In genomic region chr12:131775904-131776889, GRCh38 we compare ENCODE assay signal across 10 cellular contexts. TPM values are rescaled to one million over a fixed set of nuclear protein-coding genes. Genes with fewer than 3 reads are reported as not detected.
DNase-seq lines count a peak whose midpoint lies in the region; ATAC-seq and TF ChIP-seq lines count a peak whose summit lies in the region.
"Had no signal": no experiment of that assay in that cellular context is flagged by ENCODE, and none has a peak within 500 bp of the region (broad histone marks: within the 10 kb centered on the region; RNA-seq: fewer than 3 reads in every experiment).

No MANE protein-coding gene starts in this region.

- POLR2A ChIA-PET in CD4-positive, alpha-beta T cell (lab: Charles Lee) = interaction anchor here (0.6 kb wide), 1 partner anchor 9 kb away, joined by 4 read pairs; no protein-coding TSS in a partner anchor

- H3K4me3 Mint-ChIP-seq in CD4-positive, alpha-beta T cell = no peak overlapping the region
- H3K4me3 Mint-ChIP-seq: CD8-positive, alpha-beta memory T cell; T-helper 1 cell treated with Interleukin-12 subunit alpha and Interleukin-12 subunit beta and Interleukin-4 antibody, amounts not matched to agents 30 μg/mL and 1 μg/mL, for 36 hours had no signal

- CTCF ChIA-PET in CD4-positive, alpha-beta T cell (lab: Charles Lee) = interaction anchor here (1.1 kb wide), 1 partner anchor 174 kb away, joined by 3 read pairs; the partner anchor contains the start of gene EP400

- intact Hi-C loops in CD4-positive, alpha-beta T cell (cut with DNase I, micrococcal nuclease) = no loop called here
- intact Hi-C loops in dorsolateral prefrontal cortex (cut with DNase I) = no loop called here

- DNase-seq in CD4-positive, alpha-beta T cell = no peak
- DNase-seq in dorsolateral prefrontal cortex (peak in 1 of 10 donors; percentile 23), cerebellar cortex (ENCODE audit: low spot score) (no peak), UCSD-AML1 (lab: John Stamatoyannopoulos, UW; ENCODE audit: unreplicated experiment) (no peak), nucleus accumbens (lab: John Stamatoyannopoulos, UW) (no peak)
- DNase-seq: CD8-positive, alpha-beta memory T cell had no signal

- no peaks in the 10 kb centered on the region for H3K27me3 ChIP-seq in CD4-positive, alpha-beta T cell (ENCODE audit: control insufficient read depth, insufficient read depth, low read length)
- no peaks in the 10 kb centered on the region for H3K27me3 ChIP-seq in dorsolateral prefrontal cortex

- H3K27ac Mint-ChIP-seq in CD4-positive, alpha-beta T cell = peak overlapping the region; percentile 45
- H3K27ac Mint-ChIP-seq: T-helper 1 cell treated with Interleukin-12 subunit alpha and Interleukin-12 subunit beta and Interleukin-4 antibody, amounts not matched to agents 30 μg/mL and 1 μg/mL, for 36 hours had no signal

- no peak overlapping the region for H3K4me3 ChIP-seq in dorsolateral prefrontal cortex

- no peaks in the 10 kb centered on the region for H3K27me3 Mint-ChIP-seq in CD4-positive, alpha-beta T cell
- H3K27me3 Mint-ChIP-seq: CD8-positive, alpha-beta memory T cell had no signal

- H3K9me3 ChIP-seq in CD4-positive, alpha-beta T cell (ENCODE audit: control insufficient read depth, low read length) = no peaks in the 10 kb centered on the region

- H3K27ac ChIP-seq in CD4-positive, alpha-beta T cell (ENCODE audit: low read depth, low read length) = no peak overlapping the region
- peak overlapping the region in 31 of 59 donors; percentile 1 to 68 (median 36) for H3K27ac ChIP-seq in dorsolateral prefrontal cortex

- TF ChIP-seq CTCF in CD4-positive, alpha-beta T cell (IDR thresholded peaks at IDR 0.05) = no peak
- TF ChIP-seq CTCF in dorsolateral prefrontal cortex (IDR thresholded peaks at IDR 0.05 in 54 of 56, conservative IDR thresholded peaks at IDR 0.05 in 2 of 56; ENCODE audit: low read depth in 1 of 56, partially characterized antibody in 56 of 56) = no peak

- peaks cover 40% of the 10 kb centered on the region for H3K4me1 Mint-ChIP-seq in CD4-positive, alpha-beta T cell (ENCODE audit: low read depth)

- TF ChIP-seq POLR2A in GM19193 (IDR thresholded peaks at IDR 0.05; ENCODE audit: extremely low read depth, insufficient read depth, insufficient read length) = peak; percentile 18

- peak; percentile 51 for ATAC-seq in CD4-positive, alpha-beta T cell (ENCODE audit: poor library complexity)
- ATAC-seq in HG03442 (IDR thresholded peaks at IDR 0.05; ENCODE audit: unreplicated experiment) (peak; percentile 39), HG03045 (IDR thresholded peaks at IDR 0.05; ENCODE audit: unreplicated experiment) (no peak)

- peaks cover 89% of the 10 kb centered on the region for H3K36me3 Mint-ChIP-seq in CD4-positive, alpha-beta T cell (ENCODE audit: low read depth)

- H3K9me3 Mint-ChIP-seq in CD4-positive, alpha-beta T cell = no peaks in the 10 kb centered on the region
- H3K9me3 Mint-ChIP-seq: CD8-positive, alpha-beta memory T cell; T-helper 1 cell treated with Interleukin-12 subunit alpha and Interleukin-12 subunit beta and Interleukin-4 antibody, amounts not matched to agents 30 μg/mL and 1 μg/mL, for 36 hours had no signal

RNA-seq across cellular contexts. Expression of gene MMP17, which starts 52.0 kb away (rescaled TPM):
- total RNA-seq in CD4-positive, alpha-beta T cell = under 1 TPM; 0.17 to 0.27 TPM
- 100 to 1,000 TPM in 2 of 120 experiments, 10 to 100 TPM in 118; 25.5 to 119 (median 63.2) TPM for total RNA-seq in dorsolateral prefrontal cortex

Comparison
In these comparisons a context has a peak if more than half of its experiments do, and no peak if none do; other contexts are left out.
1. RNA of gene MMP17, which starts 52.0 kb away (total RNA-seq): 25.5 to 119 TPM in dorsolateral prefrontal cortex; 0.17 to 0.27 TPM in CD4-positive, alpha-beta T cell; every median in the first group is over 10 times any median in the second.